Comparison of ENCODE assay signal across 38 cellular contexts in genomic region chr15:72344602-72345001, GRCh38. TPM values are rescaled to one million over a fixed set of nuclear protein-coding genes. Genes with fewer than 3 reads are reported as not detected.
"Had no signal": no experiment of that assay in that cellular context is flagged by ENCODE, and none has a peak within 500 bp of the region (broad histone marks: within the 10 kb centered on the region; RNA-seq: fewer than 3 reads in every experiment).

No MANE protein-coding gene starts in this region.

- DNase-seq: activated effector memory CD4-positive, alpha-beta T cell treated with anti-CD3 and anti-CD28 coated beads, Interleukin-2, amount 50 U/mL, for 16 hours; activated effector memory CD4-positive, alpha-beta T cell treated with Interleukin-2 at 50 U/mL for 16 hours; activated gamma-delta T cell; activated gamma-delta T cell treated with Interleukin-2 at 50 U/mL for 16 hours; activated naive CD4-positive, alpha-beta T cell; activated naive CD4-positive, alpha-beta T cell treated with anti-CD3 and anti-CD28 coated beads for 36 hours; activated naive CD4-positive, alpha-beta T cell treated with anti-CD3 and anti-CD28 coated beads, Interleukin-2, amount 10 ng/mL, durations not matched to agents 7 days and 5 days; activated naive CD4-positive, alpha-beta T cell treated with anti-CD3 and anti-CD28 coated beads, Interleukin-2, amount 50 U/mL, for 16 hours; activated naive CD4-positive, alpha-beta T cell treated with Interleukin-2 at 50 U/mL for 16 hours; activated naive CD8-positive, alpha-beta T cell treated with anti-CD3 and anti-CD28 coated beads for 36 hours; activated naive CD8-positive, alpha-beta T cell treated with anti-CD3 and anti-CD28 coated beads, Interleukin-2, amount 10 ng/mL, durations not matched to agents 7 days and 5 days; activated naive CD8-positive, alpha-beta T cell treated with anti-CD3 and anti-CD28 coated beads, Interleukin-2, amount 50 U/mL, for 24 hours; activated T-cell treated with anti-CD3 and anti-CD28 coated beads, Interleukin-2, amount 50 U/mL, for 1 hour; activated T-cell treated with anti-CD3 and anti-CD28 coated beads, Interleukin-2, amount 50 U/mL, for 24 hours; activated T-cell treated with anti-CD3 and anti-CD28 coated beads, Interleukin-2, amount 50 U/mL, for 4 hours; activated T-cell treated with anti-CD3 and anti-CD28 coated beads, Interleukin-2, amount 50 U/mL, for 48 hours; activated T-cell treated with anti-CD3 and anti-CD28 coated beads, Interleukin-2, amount 50 U/mL, for 72 hours; amniotic stem cell; amygdala; anterior cingulate cortex; aorta; body of pancreas; brain microvascular endothelial cell; caudate nucleus; central memory CD4-positive, alpha-beta T cell; cerebellar nuclear complex had no signal

- H3K4me3 ChIP-seq: adrenal gland, ascending aorta, body of pancreas, breast epithelium, cardiac muscle cell had no signal

- H3K9me3 ChIP-seq: adrenal gland, ascending aorta, body of pancreas, breast epithelium had no signal

- H3K4me1 ChIP-seq: ascending aorta, body of pancreas, breast epithelium had no signal

- ATAC-seq: activated naive CD4-positive, alpha-beta T cell treated with anti-CD3 and anti-CD28 coated beads, Interleukin-2, amount 50 U/mL, for 72 hours; activated naive CD8-positive, alpha-beta T cell treated with anti-CD3 and anti-CD28 coated beads, Interleukin-2, amount 50 U/mL, for 24 hours; activated T-cell treated with anti-CD3 and anti-CD28 coated beads, Interleukin-2, amount 50 U/mL, for 4 hours; activated T-cell treated with anti-CD3 and anti-CD28 coated beads, Interleukin-2, amount 50 U/mL, for 72 hours; activated T-helper 17 cell treated with anti-CD3 and anti-CD28 coated beads, Interleukin-2, amount 50 U/mL, for 72 hours; body of pancreas had no signal

- H3K27ac ChIP-seq: adrenal gland, ascending aorta, body of pancreas, brain microvascular endothelial cell, breast epithelium, cardiac muscle cell had no signal

- H3K27me3 ChIP-seq: adrenal gland, ascending aorta, body of pancreas, brain microvascular endothelial cell, breast epithelium, cardiac muscle cell had no signal

RNA-seq across cellular contexts. Expression of gene CELF6, which starts 24.6 kb away (rescaled TPM):
- total RNA-seq: ascending aorta, astrocyte had no signal

RNA-seq across cellular contexts. Expression of gene TMEM202, which starts 53.5 kb away (rescaled TPM):
- total RNA-seq: activated naive CD4-positive, alpha-beta T cell treated with anti-CD3 and anti-CD28 coated beads for 36 hours; activated naive CD4-positive, alpha-beta T cell treated with anti-CD3 and anti-CD28 coated beads, Interleukin-2, amount 50 U/mL, for 72 hours; activated naive CD8-positive, alpha-beta T cell treated with anti-CD3 and anti-CD28 coated beads for 36 hours; activated naive CD8-positive, alpha-beta T cell treated with anti-CD3 and anti-CD28 coated beads, Interleukin-2, amount 10 ng/mL, durations not matched to agents 7 days and 5 days; activated T-cell treated with anti-CD3 and anti-CD28 coated beads, Interleukin-2, amount 50 U/mL, for 4 hours; activated T-cell treated with anti-CD3 and anti-CD28 coated beads, Interleukin-2, amount 50 U/mL, for 72 hours; activated T-helper 1 cell treated with anti-CD3 and anti-CD28 coated beads, Interleukin-12 subunit alpha, Interleukin-12 subunit beta, Interleukin-2, Interleukin-4 antibody, amounts not matched to agents 30 ng/mL and 10 ng/mL and 1 ng/mL, durations not matched to agents 14 hours and 24 hours and 36 hours; activated T-helper 17 cell treated with anti-CD3 and anti-CD28 coated beads, Interleukin-2, amount 50 U/mL, for 72 hours; activated T-helper 2 cell treated with anti-CD3 and anti-CD28 coated beads, Interferon-gamma antibody, Interleukin-2, Interleukin-4, amounts not matched to agents 10 μg/mL and 5 μg/mL and 100 μg/mL, durations not matched to agents 14 hours and 24 hours and 36 hours; adrenal gland; aorta; ascending aorta; astrocyte; body of pancreas; breast epithelium; bronchial epithelial cell; cardiac muscle cell; cardiac septum; cerebellum had no signal
